In genomic region chr12:95731519-95731958, GRCh38 we compare ENCODE assay signal across 16 cellular contexts. TPM values are rescaled to one million over a fixed set of nuclear protein-coding genes. Genes with fewer than 3 reads are reported as not detected.
A peak's percentile ranks its signal among the peaks of the same experiment; 100 is the strongest.
DNase-seq lines count a peak whose midpoint lies in the region; ATAC-seq and TF ChIP-seq lines count a peak whose summit lies in the region.
"Had no signal": no experiment of that assay in that cellular context is flagged by ENCODE, and none has a peak within 500 bp of the region (broad histone marks: within the 10 kb centered on the region; RNA-seq: fewer than 3 reads in every experiment).

No MANE protein-coding gene starts in this region.

- peak; percentile 57 for ATAC-seq in GM18858 (IDR thresholded peaks at IDR 0.05; ENCODE audit: unreplicated experiment)
- peak; percentile 80 for ATAC-seq in GM21528 (IDR thresholded peaks at IDR 0.05; ENCODE audit: low FRiP score, unreplicated experiment)
- ATAC-seq in HG03378 (IDR thresholded peaks at IDR 0.05; ENCODE audit: unreplicated experiment): peak; percentile 55
- ATAC-seq: left colon, natural killer cell, right lobe of liver had no signal

- H3K27ac ChIP-seq in esophagus muscularis mucosa (replicated peaks in 1 of 4) (peak overlapping the region in 3 of 4 donors; percentile 8 to 82 (median 22)), endodermal cell (ENCODE audit: low read depth, low read length) (no peak overlapping the region)
- H3K27ac ChIP-seq: BLaER1, right lobe of liver had no signal

- TF ChIP-seq POLR2A in esophagus muscularis mucosa (IDR thresholded peaks at IDR 0.05; ENCODE audit: low read depth): no peak

- H3K4me1 ChIP-seq in esophagus muscularis mucosa (peaks cover 8 to 45% (median 42%) of the 10 kb centered on the region in 4 donors), endodermal cell (ENCODE audit: control insufficient read depth, insufficient read depth, low read length) (no peaks in the 10 kb centered on the region)
- H3K4me1 ChIP-seq: BLaER1, right lobe of liver had no signal

- TF ChIP-seq CTCF in esophagus muscularis mucosa (IDR thresholded peaks at IDR 0.05): no peak
- no peak for TF ChIP-seq CTCF in endodermal cell (conservative IDR thresholded peaks at IDR 0.05)

- H3K4me1 Mint-ChIP-seq in endodermal cell: peaks cover 2% of the 10 kb centered on the region
- H3K4me1 Mint-ChIP-seq: natural killer cell had no signal

- H3K9me3 ChIP-seq in esophagus muscularis mucosa (no peaks in the 10 kb centered on the region), endodermal cell (ENCODE audit: control insufficient read depth, low read length) (peaks cover 39% of the 10 kb centered on the region)
- H3K9me3 ChIP-seq: right lobe of liver had no signal

- H3K9me3 Mint-ChIP-seq in endodermal cell: peaks cover 19% of the 10 kb centered on the region

- H3K27me3 ChIP-seq in esophagus muscularis mucosa (no peaks in the 10 kb centered on the region), endodermal cell (ENCODE audit: control insufficient read depth, insufficient read depth, low read length, poor library complexity, severe bottlenecking) (no peaks in the 10 kb centered on the region)
- H3K27me3 ChIP-seq: BLaER1, right lobe of liver had no signal

- no peaks in the 10 kb centered on the region for H3K36me3 ChIP-seq in esophagus muscularis mucosa
- peaks cover 93% of the 10 kb centered on the region for H3K36me3 ChIP-seq in endodermal cell (ENCODE audit: control insufficient read depth, insufficient read depth, low read length)
- H3K36me3 ChIP-seq: BLaER1, right lobe of liver had no signal

- DNase-seq in esophagus muscularis mucosa (ENCODE audit: extremely low spot score) (no peak), NCI-H774 (lab: John Stamatoyannopoulos, UW) (no peak), HK-2 (ENCODE audit: unreplicated experiment) (no peak), DMS114 treated with DMSO at 0.1 percent for 48 hours (lab: John Stamatoyannopoulos, UW; ENCODE audit: unreplicated experiment) (no peak), endodermal cell (no peak)
- DNase-seq: effector CD8-positive, alpha-beta T cell; left colon; natural killer cell; NCI-H1417; NCI-H748 treated with DMSO at 0.1 percent for 48 hours; right lobe of liver had no signal

- H3K4me3 Mint-ChIP-seq in endodermal cell: no peak overlapping the region
- H3K4me3 Mint-ChIP-seq: activated T-helper 1 cell treated with anti-CD3 and anti-CD28 coated beads, Interleukin-12 subunit alpha, Interleukin-12 subunit beta, Interleukin-2, Interleukin-4 antibody, amounts not matched to agents 30 ng/mL and 10 ng/mL and 1 ng/mL, durations not matched to agents 14 hours and 24 hours and 36 hours; natural killer cell had no signal

- no peak overlapping the region for H3K27ac Mint-ChIP-seq in endodermal cell
- H3K27ac Mint-ChIP-seq: activated T-helper 1 cell treated with anti-CD3 and anti-CD28 coated beads, Interleukin-12 subunit alpha, Interleukin-12 subunit beta, Interleukin-2, Interleukin-4 antibody, amounts not matched to agents 30 ng/mL and 10 ng/mL and 1 ng/mL, durations not matched to agents 14 hours and 24 hours and 36 hours; natural killer cell had no signal

- H3K9ac ChIP-seq in endodermal cell (ENCODE audit: extremely low read depth, low read length, poor library complexity, severe bottlenecking): no peak overlapping the region
- H3K9ac ChIP-seq: BLaER1 had no signal

- no peaks in the 10 kb centered on the region for H3K27me3 Mint-ChIP-seq in endodermal cell (ENCODE audit: insufficient read depth)

- WGBS in esophagus muscularis mucosa: 89% methylated on average over 7 of the region's 7 CpGs
- 96 to 97% methylated on average over 4 to 6 of the region's 7 CpGs for WGBS in endodermal cell (ENCODE audit: insufficient coverage in 1 of 2, insufficient read length in 1 of 2), 2 experiments

- TF ChIP-seq EP300 in esophagus muscularis mucosa (IDR thresholded peaks at IDR 0.05): no peak

- peaks cover 89% of the 10 kb centered on the region for H3K36me3 Mint-ChIP-seq in endodermal cell (ENCODE audit: low read depth)
- H3K36me3 Mint-ChIP-seq: natural killer cell had no signal

- intact Hi-C loops in esophagus muscularis mucosa (cut with DNase I): no loop called here

- H3K4me3 ChIP-seq in esophagus muscularis mucosa: no peak overlapping the region
- H3K4me3 ChIP-seq in endodermal cell (ENCODE audit: low read length): no peak overlapping the region
- H3K4me3 ChIP-seq: BLaER1, right lobe of liver had no signal

RNA-seq across cellular contexts. Expression of gene NTN4, which starts 59.0 kb away (rescaled TPM):
- total RNA-seq in esophagus muscularis mucosa: 10 to 100 TPM; 46.7 to 73.1 (median 52.7) TPM
- 10 to 100 TPM; 57.4 to 58.2 TPM for total RNA-seq in endodermal cell
- 14.5 TPM for polyA plus RNA-seq in endodermal cell (2013, experiment 1 of 2)
- 15.6 TPM for polyA plus RNA-seq in endodermal cell (2013, experiment 2 of 2)
- total RNA-seq: activated T-helper 1 cell treated with anti-CD3 and anti-CD28 coated beads, Interleukin-12 subunit alpha, Interleukin-12 subunit beta, Interleukin-2, Interleukin-4 antibody, amounts not matched to agents 30 ng/mL and 10 ng/mL and 1 ng/mL, durations not matched to agents 14 hours and 24 hours and 36 hours had no signal
